10 cellular contexts compared by ENCODE assay signal in the genomic region with DNA sequence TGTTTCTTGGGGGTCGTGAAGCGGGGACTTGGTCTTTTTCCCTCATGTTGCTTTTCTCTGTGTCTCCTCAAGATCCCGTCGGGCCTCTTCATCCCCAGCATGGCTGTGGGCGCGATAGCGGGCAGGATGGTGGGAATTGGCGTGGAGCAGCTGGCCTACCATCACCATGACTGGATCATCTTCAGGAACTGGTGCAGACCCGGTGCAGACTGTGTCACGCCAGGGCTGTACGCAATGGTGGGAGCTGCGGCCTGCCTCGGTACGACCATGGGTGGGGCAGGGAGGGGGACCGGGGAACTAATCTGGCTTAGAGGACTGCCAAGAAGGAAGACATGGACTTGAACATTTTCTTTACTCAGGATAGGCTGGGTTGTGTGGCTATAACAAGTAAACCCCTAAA.
"Had no signal": no experiment of that assay in that cellular context is flagged by ENCODE, and none has a peak within 500 bp of the region (broad histone marks: within the 10 kb centered on the region; RNA-seq: fewer than 3 reads in every experiment).

No MANE protein-coding gene starts in this region.

- H3K4me3 Mint-ChIP-seq: GM23338, H9, HFFc6 had no signal

- H3K4me2 ChIP-seq: GM23338 had no signal

- H3K4me1 Mint-ChIP-seq: GM23338, H9 had no signal

- H3K9ac ChIP-seq: GM23248 had no signal

- H3K9me3 Mint-ChIP-seq: GM23338, HFFc6 had no signal

- H2AFZ ChIP-seq: GM23248, GM23338 had no signal

- H3K27ac ChIP-seq: GM23248 had no signal

- H3K9me3 ChIP-seq: HAP-1 had no signal

- H3K4me3 ChIP-seq: GM23248, GM23338, HAP-1 had no signal

- DNase-seq: GM23248, GOT3, H7, H9, HCEC 1CT, HFFc6 had no signal

- H3K27ac Mint-ChIP-seq: GM23338, H9, HFFc6 had no signal

- H3K36me3 ChIP-seq: HAP-1 had no signal

- FAIRE-seq: H1, H54 had no signal

- H3K4me1 ChIP-seq: HAP-1 had no signal
